ENCODE assay signal across 8 cellular contexts in the genomic region with DNA sequence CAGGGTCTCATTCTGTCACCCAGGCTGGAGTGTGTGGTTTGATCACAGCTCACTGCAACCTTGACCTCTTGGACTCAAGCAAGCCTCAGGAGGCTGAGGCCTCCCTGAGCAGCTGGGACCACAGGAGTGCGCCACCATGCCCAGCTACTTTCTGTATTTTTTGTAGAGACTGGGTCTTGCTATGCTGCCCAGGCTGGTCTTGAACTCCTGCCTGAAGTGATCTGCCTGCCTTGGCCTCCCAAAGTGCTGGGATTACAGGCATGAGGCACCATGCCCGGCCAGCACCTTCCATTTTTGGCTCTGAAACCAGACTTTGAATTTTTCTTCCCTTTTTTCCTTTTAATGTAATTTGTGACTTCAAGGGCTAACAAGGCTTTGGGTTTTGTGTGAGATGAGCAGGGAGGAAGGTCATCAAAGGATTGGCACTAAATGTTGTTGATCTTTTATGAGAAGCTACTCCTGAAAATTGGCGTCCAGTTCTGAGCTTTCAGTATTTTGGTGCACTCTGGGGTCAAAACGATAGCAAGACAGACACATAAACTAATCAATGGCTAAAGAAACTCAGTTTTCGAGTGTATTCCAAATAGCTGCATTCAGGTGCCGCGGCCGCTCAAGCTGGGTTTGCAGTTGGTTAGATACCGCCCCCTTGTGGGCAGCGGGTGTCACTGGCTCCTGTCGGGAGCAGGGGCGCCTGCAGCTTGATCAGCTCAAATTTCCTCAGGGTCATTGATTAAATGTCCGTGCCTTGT. TPM values are rescaled to one million over a fixed set of nuclear protein-coding genes. Genes with fewer than 3 reads are reported as not detected.
DNase-seq lines count a peak whose midpoint lies in the region; ATAC-seq, FAIRE-seq and TF ChIP-seq lines count a peak whose summit lies in the region.

No MANE protein-coding gene starts in this region.

- no peak overlapping the region for H3K4me3 ChIP-seq in BJ (ENCODE audit: low read depth, low read length)

- CTCF ChIA-PET in BJ (lab: Yijun Ruan, JAX) = interaction anchor here (0.6 to 7.0 kb wide), 49 partner anchors 8 to 1053 kb away, joined by 3 to 96 read pairs (median 5); partner anchors contain the start of genes CLMP and HSPA8

- no peaks in the 10 kb centered on the region for H3K9me3 Mint-ChIP-seq in endothelial cell (ENCODE audit: unreplicated experiment)

- ATAC-seq in HG03442 (IDR thresholded peaks at IDR 0.05; ENCODE audit: unreplicated experiment) = peak; percentile 69

- no peak for DNase-seq in BJ (ENCODE audit: low read depth)
- peak; percentile 64 for DNase-seq in GM19239 (ENCODE audit: insufficient read length, low spot score)
- DNase-seq in NOMO-1 (lab: John Stamatoyannopoulos, UW; ENCODE audit: unreplicated experiment in 2 of 2) = peak; percentile 68 to 80
- peak; percentile 57 to 78 (median 67) for DNase-seq in activated CD8-positive, alpha-beta memory T cell treated with anti-CD3 and anti-CD28 coated beads for 48 hours (ENCODE audit: low read depth in 2 of 3, low spot score in 2 of 3)
- DNase-seq in endothelial cell (ENCODE audit: low spot score) = peak; percentile 90
- DNase-seq in middle frontal gyrus (ENCODE audit: extremely low spot score, low spot score) = peak; percentile 45
- DNase-seq in stimulated activated CD8-positive, alpha-beta memory T cell treated with anti-CD3 and anti-CD28 coated beads, Interleukin-4, amount 100 ng/mL, for 24 hours (ENCODE audit: low read depth) = peak; percentile 76

- FAIRE-seq in GM19239 (lab: Jason Lieb, UNC) = peak; percentile 91

- H3K27me3 Mint-ChIP-seq in endothelial cell (ENCODE audit: unreplicated experiment) = peaks cover 4% of the 10 kb centered on the region

- no peaks in the 10 kb centered on the region for H3K27me3 ChIP-seq in BJ (ENCODE audit: control insufficient read depth, insufficient read depth, low read length)

- H3K4me1 Mint-ChIP-seq in endothelial cell (ENCODE audit: unreplicated experiment) = peaks cover 22% of the 10 kb centered on the region

- no peaks in the 10 kb centered on the region for H3K36me3 Mint-ChIP-seq in endothelial cell (ENCODE audit: low read depth, unreplicated experiment)

- no peak overlapping the region for H3K27ac Mint-ChIP-seq in endothelial cell (ENCODE audit: unreplicated experiment)

- H3K36me3 ChIP-seq in BJ (ENCODE audit: control insufficient read depth, insufficient read depth, low read length) = no peaks in the 10 kb centered on the region

- POLR2A ChIA-PET in BJ (lab: Charles Lee) = interaction anchor here (0.6 to 1.6 kb wide), 4 partner anchors 58 to 181 kb away, joined by 3 to 4 read pairs (median 4); no protein-coding TSS in a partner anchor

- peak; percentile 97 for TF ChIP-seq CTCF in BJ (IDR thresholded peaks at IDR 0.05; ENCODE audit: insufficient read depth, low read depth, low read length)
- TF ChIP-seq CTCF in endothelial cell (IDR thresholded peaks at IDR 0.05; ENCODE audit: unreplicated experiment) = peak; percentile 96

- H3K4me3 Mint-ChIP-seq in endothelial cell (ENCODE audit: unreplicated experiment) = no peak overlapping the region

RNA-seq across cellular contexts. Expression of gene CLMP, which starts 51.9 kb away (rescaled TPM):
- 174 and 219 TPM in 2 replicates for polyA plus RNA-seq in BJ (2011; rRNA removed)
- 192 and 295 TPM in 2 replicates for polyA minus RNA-seq in BJ (2011; rRNA and poly(A)+ RNA removed)
- total RNA-seq in endothelial cell (ENCODE audit: unreplicated experiment) = 5.5 TPM
